Comparison of ENCODE assay signal across 17 cellular contexts in genomic region chr13:31322025-31322424, GRCh38.
DNase-seq lines count a peak whose midpoint lies in the region; ATAC-seq and TF ChIP-seq lines count a peak whose summit lies in the region.
"Had no signal": no experiment of that assay in that cellular context is flagged by ENCODE, and none has a peak within 500 bp of the region (broad histone marks: within the 10 kb centered on the region; RNA-seq: fewer than 3 reads in every experiment).

No MANE protein-coding gene starts in this region.

- intact Hi-C loops in upper lobe of right lung (cut with DNase I) = no loop called here

- no peak overlapping the region for H3K27ac ChIP-seq in caudate nucleus (ENCODE audit: low read depth, low read length)
- H3K27ac ChIP-seq in upper lobe of right lung = no peak overlapping the region
- H3K27ac ChIP-seq: colonic mucosa, epithelial cell of prostate, KMS-11 had no signal

- no peak overlapping the region for H3K4me3 ChIP-seq in AG10803 (ENCODE audit: low read length)
- no peak overlapping the region for H3K4me3 ChIP-seq in cardiac fibroblast (replicated peaks in 1 of 2; ENCODE audit: low read depth in 2 of 2, low read length in 2 of 2)
- no peak overlapping the region for H3K4me3 ChIP-seq in upper lobe of right lung
- H3K4me3 ChIP-seq: colonic mucosa had no signal

- H3K36me3 ChIP-seq in upper lobe of right lung = peaks cover 10% of the 10 kb centered on the region
- H3K36me3 ChIP-seq: colonic mucosa had no signal

- H3K27me3 ChIP-seq in upper lobe of right lung = no peaks in the 10 kb centered on the region
- H3K27me3 ChIP-seq: colonic mucosa had no signal

- H3K4me1 ChIP-seq in upper lobe of right lung = no peaks in the 10 kb centered on the region
- H3K4me1 ChIP-seq: colonic mucosa had no signal

- no peak for TF ChIP-seq CTCF in AG10803 (conservative IDR thresholded peaks at IDR 0.05; ENCODE audit: low read length)
- TF ChIP-seq CTCF in cardiac fibroblast (IDR thresholded peaks at IDR 0.05; ENCODE audit: low read depth, low read length) = no peak
- TF ChIP-seq CTCF in upper lobe of right lung (IDR thresholded peaks at IDR 0.05) = no peak

- ATAC-seq in HG03469 (IDR thresholded peaks at IDR 0.05; ENCODE audit: unreplicated experiment) (no peak), upper lobe of right lung (no peak)
- ATAC-seq: activated CD4-positive, alpha-beta T cell treated with anti-CD3 and anti-CD28 coated beads for 36 hours had no signal

- peak; percentile 29 for DNase-seq in AG10803 (ENCODE audit: low read depth)
- DNase-seq in NAMALWA (ENCODE audit: low spot score) = peak; percentile 77
- DNase-seq in cardiac fibroblast (ENCODE audit: low read depth in 2 of 2) = peak; percentile 92 to 94
- peak; percentile 4 for DNase-seq in hepatic stellate cell (ENCODE audit: low spot score)
- no peak for DNase-seq in occipital lobe (lab: John Stamatoyannopoulos, UW)
- DNase-seq in caudate nucleus (lab: John Stamatoyannopoulos, UW) = no peak
- no peak for DNase-seq in upper lobe of right lung
- DNase-seq: ACHN; activated CD4-positive, alpha-beta T cell treated with anti-CD3 and anti-CD28 coated beads for 36 hours; colonic mucosa; H9; naive B cell; NCI-H2029; stimulated activated CD4-positive, alpha-beta T cell treated with anti-CD3 and anti-CD28 coated beads, Interleukin-4, amount 100 ng/mL, for 1 hour had no signal

- no peaks in the 10 kb centered on the region for H3K9me3 ChIP-seq in upper lobe of right lung
- H3K9me3 ChIP-seq: colonic mucosa had no signal

Comparison
In these comparisons a context has a peak if more than half of its experiments do, and no peak if none do; other contexts are left out.
1. DNase-seq: peak in AG10803 (single experiment), NAMALWA (single experiment), cardiac fibroblast (2 of 2) and hepatic stellate cell (single experiment); none in occipital lobe (single experiment), caudate nucleus (0 of 61) and upper lobe of right lung (single experiment).